ENCODE assay signal across 13 cellular contexts in genomic region chr2:241560883-241561474, GRCh38. TPM values are rescaled to one million over a fixed set of nuclear protein-coding genes. Genes with fewer than 3 reads are reported as not detected.
DNase-seq lines count a peak whose midpoint lies in the region; ATAC-seq and TF ChIP-seq lines count a peak whose summit lies in the region.
"Had no signal": no experiment of that assay in that cellular context is flagged by ENCODE, and none has a peak within 500 bp of the region (broad histone marks: within the 10 kb centered on the region; RNA-seq: fewer than 3 reads in every experiment).

No MANE protein-coding gene starts in this region.

- H3K9me3 Mint-ChIP-seq in endothelial cell (ENCODE audit: unreplicated experiment) (no peaks in the 10 kb centered on the region), mesothelial cell of epicardium (peaks cover 10% of the 10 kb centered on the region), type B pancreatic cell (peaks cover 4% of the 10 kb centered on the region)
- no peaks in the 10 kb centered on the region for H3K9me3 Mint-ChIP-seq in activated CD4-positive, alpha-beta memory T cell treated with anti-CD3 and anti-CD28 coated beads, Interleukin-2, amount 10 ng/mL, durations not matched to agents 7 days and 5 days

- H3K9me3 ChIP-seq in NT2/D1 (ENCODE audit: insufficient read depth, low read length) = peaks cover 12% of the 10 kb centered on the region
- H3K9me3 ChIP-seq: pancreas had no signal

- peaks cover 38% of the 10 kb centered on the region for H3K4me1 ChIP-seq in NT2/D1 (ENCODE audit: insufficient read depth, insufficient read length)

- H3K36me3 ChIP-seq in NT2/D1 (ENCODE audit: insufficient read depth, insufficient read length, low read length) = peaks cover 31% of the 10 kb centered on the region
- H3K36me3 ChIP-seq: pancreas had no signal

- H3K9ac ChIP-seq in NT2/D1 (ENCODE audit: insufficient read length, low read depth) = peak overlapping the region; percentile 61

- no peak overlapping the region for H3K4me3 ChIP-seq in NT2/D1 (ENCODE audit: insufficient read length, low read depth)

- H3K27ac Mint-ChIP-seq in endothelial cell (ENCODE audit: unreplicated experiment) (no peak overlapping the region), mesothelial cell of epicardium (no peak overlapping the region), type B pancreatic cell (no peak overlapping the region)
- no peak overlapping the region for H3K27ac Mint-ChIP-seq in activated CD4-positive, alpha-beta memory T cell treated with anti-CD3 and anti-CD28 coated beads, Interleukin-2, amount 10 ng/mL, durations not matched to agents 7 days and 5 days
- H3K27ac Mint-ChIP-seq: activated CD4-positive, alpha-beta memory T cell treated with anti-CD3 and anti-CD28 coated beads for 36 hours; brain had no signal

- peak overlapping the region; percentile 93 for H3K4me3 Mint-ChIP-seq in endothelial cell (ENCODE audit: unreplicated experiment)
- H3K4me3 Mint-ChIP-seq in mesothelial cell of epicardium = peak overlapping the region; percentile 69
- H3K4me3 Mint-ChIP-seq in type B pancreatic cell = peak overlapping the region; percentile 89
- H3K4me3 Mint-ChIP-seq in activated CD4-positive, alpha-beta memory T cell treated with anti-CD3 and anti-CD28 coated beads, Interleukin-2, amount 10 ng/mL, durations not matched to agents 7 days and 5 days = no peak overlapping the region
- H3K4me3 Mint-ChIP-seq: activated CD4-positive, alpha-beta memory T cell treated with anti-CD3 and anti-CD28 coated beads for 36 hours had no signal

- CTCF ChIA-PET in activated CD4-positive, alpha-beta memory T cell treated with anti-CD3 and anti-CD28 coated beads, Interleukin-2, amount 10 ng/mL, durations not matched to agents 7 days and 5 days (lab: Charles Lee) = no interaction called here

- no peak for ATAC-seq in HG03039 (IDR thresholded peaks at IDR 0.05; ENCODE audit: unreplicated experiment)

- H3K27me3 Mint-ChIP-seq in endothelial cell (ENCODE audit: unreplicated experiment) (peaks cover 12% of the 10 kb centered on the region), mesothelial cell of epicardium (ENCODE audit: low read depth) (peaks cover 7% of the 10 kb centered on the region), type B pancreatic cell (peaks cover 17% of the 10 kb centered on the region)
- peaks cover 32% of the 10 kb centered on the region for H3K27me3 Mint-ChIP-seq in activated CD4-positive, alpha-beta memory T cell treated with anti-CD3 and anti-CD28 coated beads, Interleukin-2, amount 10 ng/mL, durations not matched to agents 7 days and 5 days

- POLR2A ChIA-PET in activated CD4-positive, alpha-beta memory T cell treated with anti-CD3 and anti-CD28 coated beads, Interleukin-2, amount 10 ng/mL, durations not matched to agents 7 days and 5 days (lab: Charles Lee) = no interaction called here

- peaks cover 26% of the 10 kb centered on the region for H3K27me3 ChIP-seq in NT2/D1 (ENCODE audit: insufficient read depth, insufficient read length)
- H3K27me3 ChIP-seq: pancreas had no signal

- DNase-seq in NT2/D1 (ENCODE audit: low read depth, low spot score) (no peak), endothelial cell (ENCODE audit: low spot score) (no peak), mesothelial cell of epicardium (ENCODE audit: low spot score in 2 of 2, unreplicated experiment in 2 of 2) (no peak), type B pancreatic cell (ENCODE audit: extremely low spot score, unreplicated experiment) (no peak)
- no peak for DNase-seq in stimulated activated CD4-positive, alpha-beta T cell treated with anti-CD3 and anti-CD28 coated beads, Interleukin-4, amount 100 ng/mL, for 1 hour
- no peak for DNase-seq in activated CD8-positive, alpha-beta memory T cell treated with anti-CD3 and anti-CD28 coated beads, Interleukin-2, amount 50 U/mL, for 4 hours
- no peak for DNase-seq in activated CD4-positive, alpha-beta memory T cell treated with anti-CD3 and anti-CD28 coated beads, Interleukin-2, amount 10 ng/mL, durations not matched to agents 7 days and 5 days
- DNase-seq: activated CD4-positive, alpha-beta memory T cell treated with anti-CD3 and anti-CD28 coated beads for 36 hours; GF-D8; NCI-H187 treated with DMSO at 0.1 percent for 48 hours had no signal

- H3K4me1 Mint-ChIP-seq in endothelial cell (ENCODE audit: unreplicated experiment) (peaks cover 21% of the 10 kb centered on the region), mesothelial cell of epicardium (peaks cover 46% of the 10 kb centered on the region), type B pancreatic cell (ENCODE audit: unreplicated experiment) (no peaks in the 10 kb centered on the region)
- peaks cover 8% of the 10 kb centered on the region for H3K4me1 Mint-ChIP-seq in activated CD4-positive, alpha-beta memory T cell treated with anti-CD3 and anti-CD28 coated beads, Interleukin-2, amount 10 ng/mL, durations not matched to agents 7 days and 5 days

- TF ChIP-seq CTCF in endothelial cell (IDR thresholded peaks at IDR 0.05; ENCODE audit: unreplicated experiment) (no peak), mesothelial cell of epicardium (IDR thresholded peaks at IDR 0.05; ENCODE audit: unreplicated experiment) (no peak), type B pancreatic cell (conservative IDR thresholded peaks at IDR 0.05) (no peak)

- peaks cover 5% of the 10 kb centered on the region for H3K36me3 Mint-ChIP-seq in endothelial cell (ENCODE audit: low read depth, unreplicated experiment)
- H3K36me3 Mint-ChIP-seq in mesothelial cell of epicardium = peaks cover 7% of the 10 kb centered on the region
- H3K36me3 Mint-ChIP-seq in type B pancreatic cell = peaks cover 4% of the 10 kb centered on the region
- no peaks in the 10 kb centered on the region for H3K36me3 Mint-ChIP-seq in activated CD4-positive, alpha-beta memory T cell treated with anti-CD3 and anti-CD28 coated beads, Interleukin-2, amount 10 ng/mL, durations not matched to agents 7 days and 5 days (ENCODE audit: low read depth)

RNA-seq across cellular contexts. Expression of gene BOK, which starts 2.4 kb away (rescaled TPM):
- total RNA-seq in endothelial cell (ENCODE audit: unreplicated experiment) (110 TPM), mesothelial cell of epicardium (33.0 to 37.2 TPM (median 36.0 TPM) in 3 replicates), type B pancreatic cell (ENCODE audit: low replicate concordance) (41.5 and 108 TPM in 2 replicates)
- total RNA-seq in activated CD4-positive, alpha-beta memory T cell treated with anti-CD3 and anti-CD28 coated beads, Interleukin-2, amount 10 ng/mL, durations not matched to agents 7 days and 5 days = under 1 TPM; 0.08 to 0.15 TPM

RNA-seq across cellular contexts. Expression of gene STK25, which starts 52.6 kb away (rescaled TPM):
- total RNA-seq in endothelial cell (ENCODE audit: unreplicated experiment) (296 TPM), mesothelial cell of epicardium (183 to 193 TPM (median 192 TPM) in 3 replicates), type B pancreatic cell (ENCODE audit: low replicate concordance) (182 and 198 TPM in 2 replicates)
- 100 to 1,000 TPM in 1 of 2 experiments, 10 to 100 TPM in 1; 98.8 to 108 TPM for total RNA-seq in activated CD4-positive, alpha-beta memory T cell treated with anti-CD3 and anti-CD28 coated beads, Interleukin-2, amount 10 ng/mL, durations not matched to agents 7 days and 5 days

Comparison
In these comparisons a context has a peak if more than half of its experiments do, and no peak if none do; other contexts are left out.
1. RNA of gene BOK, which starts 2.4 kb away (total RNA-seq): 110 TPM in endothelial cell (single experiment), 41.5 to 108 TPM in type B pancreatic cell and 33.0 to 37.2 TPM in mesothelial cell of epicardium; 0.08 to 0.15 TPM in activated CD4-positive, alpha-beta memory T cell treated with anti-CD3 and anti-CD28 coated beads, Interleukin-2, amount 10 ng/mL, durations not matched to agents 7 days and 5 days; every median in the first group is over 10 times any median in the second.